Comparison of ENCODE assay signal across 17 cellular contexts in genomic region chr9:96721731-96722429, GRCh38. TPM values are rescaled to one million over a fixed set of nuclear protein-coding genes. Genes with fewer than 3 reads are reported as not detected.
DNase-seq lines count a peak whose midpoint lies in the region; ATAC-seq, FAIRE-seq and TF ChIP-seq lines count a peak whose summit lies in the region.
"Had no signal": no experiment of that assay in that cellular context is flagged by ENCODE, and none has a peak within 500 bp of the region (broad histone marks: within the 10 kb centered on the region; RNA-seq: fewer than 3 reads in every experiment).

No MANE protein-coding gene starts in this region.

- H3K27ac ChIP-seq in HepG2 (ENCODE audit: extremely low read length, insufficient read depth, low read length), result no peak overlapping the region
- no peak overlapping the region for H3K27ac ChIP-seq in right lobe of liver
- H3K27ac ChIP-seq in mesenchymal stem cell (ENCODE audit: low read length, poor library complexity, severe bottlenecking), result no peak overlapping the region
- H3K27ac ChIP-seq: 22Rv1, A549, BLaER1 had no signal

- no peaks in the 10 kb centered on the region for H3K9me3 Mint-ChIP-seq in progenitor cell of endocrine pancreas (ENCODE audit: low read depth)

- H4K20me1 ChIP-seq in HepG2 (ENCODE audit: insufficient read depth, low read length), result no peaks in the 10 kb centered on the region

- H3K79me2 ChIP-seq in HepG2 (ENCODE audit: insufficient read depth, low read length), result no peaks in the 10 kb centered on the region

- TF ChIP-seq CTCF in HepG2 (CRISPR knock-in tag; IDR thresholded peaks at IDR 0.05) (no peak), right lobe of liver (IDR thresholded peaks at IDR 0.05) (no peak), progenitor cell of endocrine pancreas (IDR thresholded peaks at IDR 0.05; ENCODE audit: unreplicated experiment) (no peak)

- H3K27me3 Mint-ChIP-seq in progenitor cell of endocrine pancreas, result no peaks in the 10 kb centered on the region

- no peak overlapping the region for H3K18ac ChIP-seq in mesenchymal stem cell (ENCODE audit: low read depth in 1 of 2, low read length in 2 of 2)

- WGBS in HepG2 (ENCODE audit: low lambda C conversion rate), result 7% methylated on average over 3 of the region's 3 CpGs
- 76% methylated on average over 3 of the region's 3 CpGs for WGBS in right lobe of liver (ENCODE audit: insufficient coverage, low coverage, low lambda C conversion rate, missing lambda C conversion rate)
- WGBS in mesenchymal stem cell, result 86% methylated on average over 3 of the region's 3 CpGs

- peak overlapping the region; percentile 47 for H3K27ac Mint-ChIP-seq in progenitor cell of endocrine pancreas
- H3K27ac Mint-ChIP-seq: CD14-positive monocyte; CD4-positive, alpha-beta memory T cell had no signal

- H2BK15ac ChIP-seq in mesenchymal stem cell (ENCODE audit: low read depth, poor library complexity, severe bottlenecking), result no peak overlapping the region

- no peak overlapping the region for H2BK5ac ChIP-seq in mesenchymal stem cell (ENCODE audit: low read depth, low read length, poor library complexity, severe bottlenecking)

- DNase-seq in HepG2 (ENCODE audit: low spot score) (peak; percentile 6), right lobe of liver (no peak), head of caudate nucleus (peak in 31 of 42 donors; percentile 14 to 83 (median 46)), progenitor cell of endocrine pancreas (ENCODE audit: low spot score, unreplicated experiment) (no peak), COLO829 (ENCODE audit: low spot score) (no peak), mesenchymal stem cell (no peak)
- DNase-seq: AML-193; Calu3; CD4-positive, alpha-beta memory T cell had no signal

- BruUV-seq in HepG2 (replicated peaks; lab: Mats Ljungman, UMichigan), result no TSS peak

- H2BK12ac ChIP-seq in mesenchymal stem cell (ENCODE audit: low read length in 2 of 2), result no peak overlapping the region

- H3K9me3 ChIP-seq in HepG2 (ENCODE audit: low read length) (no peaks in the 10 kb centered on the region), right lobe of liver (no peaks in the 10 kb centered on the region), mesenchymal stem cell (ENCODE audit: control insufficient read depth, low read length) (peaks cover 61% of the 10 kb centered on the region)
- H3K9me3 ChIP-seq: HAP-1 had no signal

- H3K36me3 ChIP-seq in HepG2 (replicated peaks in 1 of 2; ENCODE audit: control insufficient read depth in 1 of 2, insufficient read depth in 2 of 2, low read length in 2 of 2) (no peaks in the 10 kb centered on the region), right lobe of liver (no peaks in the 10 kb centered on the region), mesenchymal stem cell (ENCODE audit: control insufficient read depth in 1 of 2, insufficient read depth in 2 of 2, low read depth in 1 of 2, low read length in 2 of 2) (no peaks in the 10 kb centered on the region)
- H3K36me3 ChIP-seq: HAP-1 had no signal

- H3K79me1 ChIP-seq in mesenchymal stem cell (replicated peaks; ENCODE audit: low read length, poor library complexity, severe bottlenecking), result no peaks in the 10 kb centered on the region

- H3K4me3 ChIP-seq in HepG2 (replicated peaks in 1 of 3; ENCODE audit: insufficient read depth in 1 of 3, low read depth in 2 of 3, low read length in 3 of 3) (no peak overlapping the region), right lobe of liver (no peak overlapping the region), mesenchymal stem cell (ENCODE audit: insufficient read depth in 1 of 2, low read depth in 1 of 2, low read length in 2 of 2) (no peak overlapping the region)
- H3K4me3 ChIP-seq: A549, BLaER1, HAP-1 had no signal

- no peak overlapping the region for H2AK5ac ChIP-seq in mesenchymal stem cell (ENCODE audit: low read length, severe bottlenecking)

- TF ChIP-seq POLR2A in HepG2 (IDR thresholded peaks at IDR 0.05; ENCODE audit: insufficient read depth in 1 of 2, low read depth in 2 of 2, low read length in 2 of 2) (no peak), right lobe of liver (IDR thresholded peaks at IDR 0.05) (no peak)

- H4K8ac ChIP-seq in mesenchymal stem cell (ENCODE audit: low read length), result no peak overlapping the region

- H3K14ac ChIP-seq in mesenchymal stem cell (ENCODE audit: low read length in 2 of 2), result no peak overlapping the region

- no peak overlapping the region for H3K23ac ChIP-seq in mesenchymal stem cell (ENCODE audit: low read length in 2 of 2)

- intact Hi-C loops in HepG2 (cut with micrococcal nuclease; ENCODE audit: unreplicated experiment), result no loop called here
- intact Hi-C loops in right lobe of liver (cut with DNase I), result no loop called here
- intact Hi-C loops in head of caudate nucleus (cut with DNase I), result no loop called here

- peaks cover 3% of the 10 kb centered on the region for H3K4me1 Mint-ChIP-seq in progenitor cell of endocrine pancreas (ENCODE audit: low read depth)

- in situ Hi-C loops in HepG2 (cut with HindIII; ENCODE audit: extremely low pct_ligation_motif_present, low pct_unique_long_range_greater_than_20kb), result no loop called here

- H3K9ac ChIP-seq in HepG2 (ENCODE audit: insufficient read depth, low read depth, low read length) (no peak overlapping the region), mesenchymal stem cell (ENCODE audit: low read length) (no peak overlapping the region)
- H3K9ac ChIP-seq: BLaER1 had no signal

- no peaks in the 10 kb centered on the region for H3K36me3 Mint-ChIP-seq in progenitor cell of endocrine pancreas (ENCODE audit: insufficient read depth)
- H3K36me3 Mint-ChIP-seq: CD14-positive monocyte had no signal

- no peak overlapping the region for H3K4me3 Mint-ChIP-seq in progenitor cell of endocrine pancreas (ENCODE audit: low read depth)
- H3K4me3 Mint-ChIP-seq: CD4-positive, alpha-beta memory T cell had no signal

- FAIRE-seq in HepG2 (lab: Jason Lieb, UNC), result no peak
- FAIRE-seq: A549, G401.6, GM12891 had no signal

- H3K4ac ChIP-seq in mesenchymal stem cell (ENCODE audit: low read depth in 1 of 2, low read length in 2 of 2), result no peak overlapping the region

- TF ChIP-seq EP300 in HepG2 (IDR thresholded peaks at IDR 0.05; ENCODE audit: low read depth in 2 of 2, low read length in 2 of 2), result no peak
- TF ChIP-seq EP300 in HepG2 (CRISPR knock-in tag; IDR thresholded peaks at IDR 0.05; ENCODE audit: borderline replicate concordance), result no peak

- H4K91ac ChIP-seq in mesenchymal stem cell (ENCODE audit: low read length), result no peak overlapping the region

- ATAC-seq in HepG2 (no peak), right lobe of liver (no peak), GM21529 (IDR thresholded peaks at IDR 0.05; ENCODE audit: unreplicated experiment) (no peak)
- ATAC-seq: A549 had no signal

- H3K4me1 ChIP-seq in HepG2 (ENCODE audit: insufficient read depth, low read length), result peaks cover 24% of the 10 kb centered on the region
- no peaks in the 10 kb centered on the region for H3K4me1 ChIP-seq in right lobe of liver
- H3K4me1 ChIP-seq in mesenchymal stem cell (ENCODE audit: control insufficient read depth, insufficient read depth, low read depth, low read length), result no peaks in the 10 kb centered on the region
- H3K4me1 ChIP-seq: A549, HAP-1 had no signal

- H3K27me3 ChIP-seq in HepG2 (ENCODE audit: control insufficient read depth in 1 of 2, insufficient read depth in 2 of 2, low read length in 2 of 2), result peaks cover 0 to 22% of the 10 kb centered on the region in 2 experiments; a peak in 3 of 5 replicates
- H3K27me3 ChIP-seq in right lobe of liver, result no peaks in the 10 kb centered on the region
- H3K27me3 ChIP-seq in mesenchymal stem cell (ENCODE audit: control insufficient read depth in 1 of 2, insufficient read depth in 1 of 2, low read length in 2 of 2), result peaks cover 0 to 13% of the 10 kb centered on the region in 2 experiments

- H2AFZ ChIP-seq in HepG2 (ENCODE audit: low read length), result no peak overlapping the region
- H2AFZ ChIP-seq in mesenchymal stem cell (ENCODE audit: low read depth, low read length), result no peak overlapping the region

- TF ChIP-seq RAD21 in HepG2 (CRISPR knock-in tag; IDR thresholded peaks at IDR 0.05), result no peak

- no peak overlapping the region for H3K4me2 ChIP-seq in HepG2 (ENCODE audit: low read depth, low read length)
- no peak overlapping the region for H3K4me2 ChIP-seq in mesenchymal stem cell (ENCODE audit: low read length, poor library complexity, severe bottlenecking)
- H3K4me2 ChIP-seq: A549, BLaER1 had no signal

- POLR2A ChIA-PET in HepG2 (lab: Yijun Ruan, JAX), result no interaction called here

- CTCF ChIA-PET in HepG2 (lab: Yijun Ruan, JAX; ENCODE audit: low intra/inter-chr PET ratio, low total read pairs), result no interaction called here

- no peak overlapping the region for H2BK120ac ChIP-seq in mesenchymal stem cell (ENCODE audit: low read depth, low read length)

TF ChIP-seq in HepG2, 621 proteins besides CTCF, POLR2A, EP300 and RAD21 (continues in another document):
- TF ChIP-seq ZSCAN20 (CRISPR knock-in tag; IDR thresholded peaks at IDR 0.05; ENCODE audit: borderline replicate concordance) (peak; percentile 94), ZSCAN12 (CRISPR knock-in tag; IDR thresholded peaks at IDR 0.05) (no peak), SMAD9 (CRISPR knock-in tag; IDR thresholded peaks at IDR 0.05) (no peak)

RNA-seq across cellular contexts. Expression of gene ZNF510, which starts 56.0 kb away (rescaled TPM):
- 8.0 and 11.5 TPM in 2 replicates for total RNA-seq in HepG2 (2016; rRNA removed; fragmentation: Illumina TruSeq; extraction: Trizol)
- total RNA-seq in HepG2 (2016; cell fraction: cytosol; rRNA removed; fragmentation: Illumina TruSeq; extraction: Trizol; ENCODE audit: low read depth), result 2.2 and 3.1 TPM in 2 replicates
- 7.7 and 9.8 TPM in 2 replicates for total RNA-seq in HepG2 (2016; cell fraction: insoluble cytoplasmic fraction; rRNA removed; fragmentation: Illumina TruSeq; extraction: Trizol)
- total RNA-seq in HepG2 (2016; cell fraction: membrane; rRNA removed; fragmentation: Illumina TruSeq; extraction: Trizol), result 4.4 and 6.1 TPM in 2 replicates
- total RNA-seq in HepG2 (2016; cell fraction: nucleus; rRNA removed; fragmentation: Illumina TruSeq; extraction: Trizol), result 10.9 and 17.8 TPM in 2 replicates
- polyA plus RNA-seq in HepG2 (2011; rRNA removed), result 3.5 and 4.1 TPM in 2 replicates
- 1.4 and 1.5 TPM in 2 replicates for polyA plus RNA-seq in HepG2 (2011; cell fraction: cytosol; rRNA removed)
- polyA plus RNA-seq in HepG2 (2011; cell fraction: nucleus; rRNA removed), result 5.0 and 6.6 TPM in 2 replicates
- 3.4 and 3.7 TPM in 2 replicates for polyA plus RNA-seq in HepG2 (2012)
- 1.0 and 1.1 TPM in 2 replicates for polyA plus RNA-seq in HepG2 (2016; cell fraction: cytosol; fragmentation: Illumina TruSeq; extraction: Trizol; ENCODE audit: low read depth)
- 5.2 and 6.2 TPM in 2 replicates for polyA plus RNA-seq in HepG2 (2016; cell fraction: insoluble cytoplasmic fraction; fragmentation: Illumina TruSeq; extraction: Trizol; ENCODE audit: low read depth)
- 1.6 and 1.7 TPM in 2 replicates for polyA plus RNA-seq in HepG2 (2016; cell fraction: membrane; fragmentation: Illumina TruSeq; extraction: Trizol; ENCODE audit: low read depth)
- 7.8 and 8.8 TPM in 2 replicates for polyA plus RNA-seq in HepG2 (2016; cell fraction: nucleus; fragmentation: Illumina TruSeq; extraction: Trizol; ENCODE audit: insufficient read depth, low read depth)
- 14.4 and 33.6 TPM in 2 replicates for polyA minus RNA-seq in HepG2 (2011; rRNA and poly(A)+ RNA removed; ENCODE audit: low replicate concordance)
- 2.5 and 3.5 TPM in 2 replicates for polyA minus RNA-seq in HepG2 (2011; cell fraction: cytosol; rRNA and poly(A)+ RNA removed)
- polyA minus RNA-seq in HepG2 (2011; cell fraction: nucleus; rRNA and poly(A)+ RNA removed), result 23.9 and 29.5 TPM in 2 replicates
- 1 to 10 TPM; 2.5 to 5.4 (median 4.8) TPM for total RNA-seq in right lobe of liver
- 17.6 and 18.8 TPM in 2 replicates for total RNA-seq in progenitor cell of endocrine pancreas
- 3.6 TPM for polyA plus RNA-seq in mesenchymal stem cell (2013, experiment 1 of 2)
- polyA plus RNA-seq in mesenchymal stem cell (2013, experiment 2 of 2), result 3.6 TPM

Comparison
In these comparisons a context has a peak if more than half of its experiments do, and no peak if none do; other contexts are left out.
1. DNase-seq: peak in HepG2 (single experiment) and head of caudate nucleus (31 of 42); none in right lobe of liver (0 of 3), progenitor cell of endocrine pancreas (single experiment), COLO829 (single experiment) and mesenchymal stem cell (single experiment).